8 cellular contexts compared by ENCODE assay signal in genomic region chr17:51118330-51119195, GRCh38. TPM values are rescaled to one million over a fixed set of nuclear protein-coding genes. Genes with fewer than 3 reads are reported as not detected.
DNase-seq lines count a peak whose midpoint lies in the region; ATAC-seq and TF ChIP-seq lines count a peak whose summit lies in the region.

No MANE protein-coding gene starts in this region.

- H3K4me3 ChIP-seq in neural cell (ENCODE audit: low read length) = peak overlapping the region; percentile 99

- no peaks in the 10 kb centered on the region for H3K27me3 Mint-ChIP-seq in activated T-cell treated with anti-CD3 and anti-CD28 coated beads, Interleukin-2, amount 50 U/mL, for 72 hours (ENCODE audit: low read depth)

- H3K9me2 ChIP-seq in neural cell (ENCODE audit: insufficient read depth, low read length) = no peaks in the 10 kb centered on the region

- H3K79me2 ChIP-seq in neural cell (replicated peaks; ENCODE audit: insufficient read depth, low read length) = peaks cover 49% of the 10 kb centered on the region

- TF ChIP-seq RAD21 in neural cell (conservative IDR thresholded peaks at IDR 0.05) = no peak

- H3F3A ChIP-seq in neural cell (ENCODE audit: insufficient read depth, low read length, poor library complexity, severe bottlenecking) = no peaks in the 10 kb centered on the region

- H3K9me3 Mint-ChIP-seq in activated T-cell treated with anti-CD3 and anti-CD28 coated beads, Interleukin-2, amount 50 U/mL, for 72 hours = no peaks in the 10 kb centered on the region

- H2AFZ ChIP-seq in neural cell (ENCODE audit: low read depth, low read length) = no peak overlapping the region

- no peak for ATAC-seq in activated T-cell treated with anti-CD3 and anti-CD28 coated beads, Interleukin-2, amount 50 U/mL, for 72 hours (replicated peaks in 1 of 2)
- ATAC-seq in GM18873 (IDR thresholded peaks at IDR 0.05; ENCODE audit: low FRiP score, unreplicated experiment) (no peak), GM21381 (IDR thresholded peaks at IDR 0.05; ENCODE audit: unreplicated experiment) (no peak), GM21367 (IDR thresholded peaks at IDR 0.05; ENCODE audit: unreplicated experiment) (no peak)

- peak overlapping the region; percentile 96 for H3K9ac ChIP-seq in neural cell (ENCODE audit: low read length)

- peak overlapping the region; percentile 90 to 95 for H3K4me3 Mint-ChIP-seq in activated T-cell treated with anti-CD3 and anti-CD28 coated beads, Interleukin-2, amount 50 U/mL, for 72 hours

- no peaks in the 10 kb centered on the region for H3K9me3 ChIP-seq in neural cell (ENCODE audit: low read length)

- peaks cover 2 to 4% of the 10 kb centered on the region in 2 donors for H3K36me3 Mint-ChIP-seq in activated T-cell treated with anti-CD3 and anti-CD28 coated beads, Interleukin-2, amount 50 U/mL, for 72 hours (ENCODE audit: insufficient read depth in 2 of 2)

- no peak for TF ChIP-seq EP300 in neural cell (conservative IDR thresholded peaks at IDR 0.05; ENCODE audit: poor library complexity, severe bottlenecking)

- peak overlapping the region; percentile 57 for H3K27ac Mint-ChIP-seq in activated T-cell treated with anti-CD3 and anti-CD28 coated beads, Interleukin-2, amount 50 U/mL, for 72 hours

- H4K20me1 ChIP-seq in neural cell (ENCODE audit: insufficient read depth) = no peaks in the 10 kb centered on the region

- H3K4me2 ChIP-seq in neural cell (ENCODE audit: low read length) = peak overlapping the region; percentile 91

- H3K36me3 ChIP-seq in neural cell (ENCODE audit: insufficient read depth, low read length) = no peaks in the 10 kb centered on the region

- TF ChIP-seq CTCF in neural cell (IDR thresholded peaks at IDR 0.05; ENCODE audit: poor library complexity, severe bottlenecking) = no peak

- no peak overlapping the region for H3K27ac ChIP-seq in neural cell (ENCODE audit: low read length)

- H3K27me3 ChIP-seq in neural cell (ENCODE audit: insufficient read depth, low read depth, low read length) = no peaks in the 10 kb centered on the region

- DNase-seq in activated T-cell treated with anti-CD3 and anti-CD28 coated beads, Interleukin-2, amount 50 U/mL, for 72 hours = no peak
- DNase-seq in activated T-cell treated with anti-CD3 and anti-CD28 coated beads for 4 hours = no peak
- peak; percentile 86 to 89 for DNase-seq in NCI-H524 (lab: John Stamatoyannopoulos, UW)
- peak; percentile 63 for DNase-seq in dermis microvascular lymphatic vessel endothelial cell (ENCODE audit: low read depth in 2 of 2)

- peaks cover 69% of the 10 kb centered on the region for H3K4me1 Mint-ChIP-seq in activated T-cell treated with anti-CD3 and anti-CD28 coated beads, Interleukin-2, amount 50 U/mL, for 72 hours (ENCODE audit: low read depth)

TF ChIP-seq in neural cell, 6 proteins besides CTCF, POLR2A, EP300 and RAD21:
- TF ChIP-seq SMC3 (conservative IDR thresholded peaks at IDR 0.05; ENCODE audit: poor library complexity) = no peak
- no peak for TF ChIP-seq EZH2 (IDR thresholded peaks at IDR 0.05; ENCODE audit: borderline replicate concordance, insufficient read depth, low read length, poor library complexity, severe bottlenecking)
- TF ChIP-seq TAF1 (IDR thresholded peaks at IDR 0.05; ENCODE audit: low read depth) = no peak
- TF ChIP-seq MXI1 (conservative IDR thresholded peaks at IDR 0.05; ENCODE audit: poor library complexity, severe bottlenecking) = no peak

RNA-seq across cellular contexts. Expression of gene SPAG9, which starts 2.1 kb away (rescaled TPM):
- total RNA-seq in activated T-cell treated with anti-CD3 and anti-CD28 coated beads, Interleukin-2, amount 50 U/mL, for 72 hours = 10 to 100 TPM; 55.0 to 69.8 TPM
- total RNA-seq in dermis microvascular lymphatic vessel endothelial cell = 90.5 and 104 TPM in 2 replicates
- polyA plus RNA-seq in neural cell = 189 and 201 TPM in 2 replicates
- polyA minus RNA-seq in neural cell = 430 and 440 TPM in 2 replicates

RNA-seq across cellular contexts. Expression of gene NME1, which starts 34.8 kb away (rescaled TPM):
- total RNA-seq in activated T-cell treated with anti-CD3 and anti-CD28 coated beads, Interleukin-2, amount 50 U/mL, for 72 hours = 10 to 100 TPM; 88.2 to 96.0 TPM
- total RNA-seq in dermis microvascular lymphatic vessel endothelial cell = 89.8 and 208 TPM in 2 replicates
- polyA plus RNA-seq in neural cell = 224 and 262 TPM in 2 replicates
- 42.9 and 48.0 TPM in 2 replicates for polyA minus RNA-seq in neural cell

RNA-seq across cellular contexts. Expression of gene NME2, which starts 47.6 kb away (rescaled TPM):
- 100 to 1,000 TPM; 548 to 602 TPM for total RNA-seq in activated T-cell treated with anti-CD3 and anti-CD28 coated beads, Interleukin-2, amount 50 U/mL, for 72 hours
- total RNA-seq in dermis microvascular lymphatic vessel endothelial cell = 526 and 711 TPM in 2 replicates
- polyA plus RNA-seq in neural cell = 127 and 133 TPM in 2 replicates
- polyA minus RNA-seq in neural cell = 15.1 and 33.2 TPM in 2 replicates

Comparison
In these comparisons a context has a peak if more than half of its experiments do, and no peak if none do; other contexts are left out.
1. DNase-seq: peak in NCI-H524 (2 of 2) and dermis microvascular lymphatic vessel endothelial cell (2 of 2); none in activated T-cell treated with anti-CD3 and anti-CD28 coated beads, Interleukin-2, amount 50 U/mL, for 72 hours (0 of 2) and activated T-cell treated with anti-CD3 and anti-CD28 coated beads for 4 hours (single experiment).